12 cellular contexts compared by ENCODE assay signal in the genomic region with DNA sequence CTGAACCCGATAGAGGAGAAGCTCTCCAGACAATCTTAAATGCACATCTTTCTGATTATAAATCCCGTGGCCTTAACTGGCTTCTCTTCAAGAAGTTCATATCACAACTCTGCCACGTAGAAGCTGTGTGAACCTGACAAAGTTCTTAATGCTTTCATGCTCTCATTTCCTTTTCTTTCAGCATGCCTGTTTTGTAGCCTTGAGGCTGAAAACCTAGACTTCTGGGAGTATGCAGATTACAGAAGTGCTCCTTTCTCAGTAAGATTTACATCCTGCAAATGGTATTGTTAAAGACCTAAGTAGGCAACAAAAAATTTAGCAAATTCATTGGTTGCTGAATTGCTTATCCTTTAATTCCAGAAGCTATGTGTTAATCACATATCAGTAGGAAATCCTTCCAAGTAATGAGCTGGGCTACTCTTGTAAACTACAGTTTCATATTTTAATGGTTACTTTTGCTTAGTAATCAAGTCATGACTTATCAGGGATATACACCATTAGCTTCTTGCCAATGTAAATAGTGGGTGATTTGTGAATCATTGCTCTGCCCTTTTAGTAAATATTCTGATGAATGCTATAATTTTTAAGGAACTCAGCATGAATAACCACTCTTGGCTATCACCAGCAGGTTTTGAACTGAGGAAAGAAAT.
DNase-seq lines count a peak whose midpoint lies in the region; ATAC-seq and TF ChIP-seq lines count a peak whose summit lies in the region.
"Had no signal": no experiment of that assay in that cellular context is flagged by ENCODE, and none has a peak within 500 bp of the region (broad histone marks: within the 10 kb centered on the region; RNA-seq: fewer than 3 reads in every experiment).

No MANE protein-coding gene starts in this region.

- H3K4me1 ChIP-seq in breast epithelium (no peaks in the 10 kb centered on the region), stomach (peaks cover 0 to 30% (median 15%) of the 10 kb centered on the region in 4 donors)

- no peaks in the 10 kb centered on the region for H3K27me3 Mint-ChIP-seq in MCF 10A (ENCODE audit: insufficient read depth, unreplicated experiment)
- H3K27me3 Mint-ChIP-seq in activated naive CD8-positive, alpha-beta T cell treated with anti-CD3 and anti-CD28 coated beads, Interleukin-2, amount 50 U/mL, for 24 hours, result no peaks in the 10 kb centered on the region

- peaks cover 13% of the 10 kb centered on the region for H3K4me1 Mint-ChIP-seq in MCF 10A (ENCODE audit: insufficient read depth, unreplicated experiment)
- H3K4me1 Mint-ChIP-seq in activated naive CD8-positive, alpha-beta T cell treated with anti-CD3 and anti-CD28 coated beads, Interleukin-2, amount 50 U/mL, for 24 hours, result no peaks in the 10 kb centered on the region

- no TSS peak for BruUV-seq in MCF 10A (replicated peaks; lab: Mats Ljungman, UMichigan)

- H3K36me3 ChIP-seq in breast epithelium (no peaks in the 10 kb centered on the region), stomach (no peaks in the 10 kb centered on the region)
- H3K36me3 ChIP-seq: heart right ventricle had no signal

- DNase-seq in MCF 10A (ENCODE audit: unreplicated experiment), result peak; percentile 52
- DNase-seq in breast epithelium (ENCODE audit: low spot score in 2 of 2), result no peak
- peak; percentile 56 for DNase-seq in RWPE1 (ENCODE audit: low spot score)
- peak; percentile 88 for DNase-seq in fibroblast of the aortic adventitia (ENCODE audit: low read depth)
- DNase-seq in stomach, result no peak
- no peak for DNase-seq in NOMO-1 treated with DMSO at 0.1 percent for 48 hours (lab: John Stamatoyannopoulos, UW; ENCODE audit: unreplicated experiment)
- DNase-seq in NCI-H128 (lab: John Stamatoyannopoulos, UW; ENCODE audit: unreplicated experiment), result no peak
- DNase-seq in activated naive CD8-positive, alpha-beta T cell treated with anti-CD3 and anti-CD28 coated beads, Interleukin-2, amount 50 U/mL, for 24 hours, result no peak
- DNase-seq: aorta; heart right ventricle; mucosa of descending colon; stimulated activated naive CD4-positive, alpha-beta T cell had no signal

- CTCF ChIA-PET in MCF 10A (lab: Yijun Ruan, JAX), result interaction anchor here (0.8 to 1.1 kb wide), 3 partner anchors 9 to 17 kb away, joined by 3 to 4 read pairs (median 3); no protein-coding TSS in a partner anchor
- CTCF ChIA-PET in RWPE1 (lab: Yijun Ruan, JAX), result no interaction called here

- 13 to 38% (median 22%) methylated on average over 3 of the region's 3 CpGs for WGBS in stomach, 5 donors

- H3K4me3 ChIP-seq in breast epithelium (no peak overlapping the region), fibroblast of the aortic adventitia (ENCODE audit: low read depth, low read length) (no peak overlapping the region), stomach (no peak overlapping the region)
- H3K4me3 ChIP-seq: heart right ventricle, mucosa of descending colon had no signal

- H3K4me3 Mint-ChIP-seq in MCF 10A (ENCODE audit: unreplicated experiment), result no peak overlapping the region
- H3K4me3 Mint-ChIP-seq in activated naive CD8-positive, alpha-beta T cell treated with anti-CD3 and anti-CD28 coated beads, Interleukin-2, amount 50 U/mL, for 24 hours, result no peak overlapping the region

- H3K9me3 ChIP-seq in breast epithelium (no peaks in the 10 kb centered on the region), stomach (no peaks in the 10 kb centered on the region)
- H3K9me3 ChIP-seq: heart right ventricle, mucosa of descending colon had no signal

- POLR2A ChIA-PET in MCF 10A (lab: Yijun Ruan, JAX), result interaction anchor here (0.7 to 0.9 kb wide), 2 partner anchors 10 to 1172 kb away, joined by 3 read pairs; no protein-coding TSS in a partner anchor
- POLR2A ChIA-PET in RWPE1 (lab: Yijun Ruan, JAX; ENCODE audit: low non-redundant PET), result no interaction called here

- intact Hi-C loops in MCF 10A (cut with micrococcal nuclease) (loop anchor here (5.0 kb wide), 1 partner anchor 158 kb away; no protein-coding TSS in a partner anchor), breast epithelium (cut with DNase I; ENCODE audit: low total_unique reads) (no loop called here), stomach (cut with DNase I; ENCODE audit: low total_unique reads) (no loop called here)

- TF ChIP-seq EP300 in stomach (IDR thresholded peaks at IDR 0.05), result no peak

- H3K27me3 ChIP-seq in breast epithelium, result no peaks in the 10 kb centered on the region
- H3K27me3 ChIP-seq in stomach, result no peaks in the 10 kb centered on the region
- H3K27me3 ChIP-seq: heart right ventricle had no signal

- H3K9me3 Mint-ChIP-seq in MCF 10A (ENCODE audit: unreplicated experiment), result no peaks in the 10 kb centered on the region
- H3K9me3 Mint-ChIP-seq in activated naive CD8-positive, alpha-beta T cell treated with anti-CD3 and anti-CD28 coated beads, Interleukin-2, amount 50 U/mL, for 24 hours, result peaks cover 3% of the 10 kb centered on the region

- no peak for TF ChIP-seq CTCF in MCF 10A (IDR thresholded peaks at IDR 0.05; ENCODE audit: unreplicated experiment)
- no peak for TF ChIP-seq CTCF in breast epithelium (IDR thresholded peaks at IDR 0.05)
- TF ChIP-seq CTCF in RWPE1 (conservative IDR thresholded peaks at IDR 0.05; ENCODE audit: low read depth), result no peak
- TF ChIP-seq CTCF in fibroblast of the aortic adventitia (IDR thresholded peaks at IDR 0.05; ENCODE audit: insufficient read depth, low read length), result no peak
- TF ChIP-seq CTCF in stomach (IDR thresholded peaks at IDR 0.05), result no peak

- no peak for ATAC-seq in activated naive CD8-positive, alpha-beta T cell treated with anti-CD3 and anti-CD28 coated beads, Interleukin-2, amount 50 U/mL, for 24 hours
- ATAC-seq: mucosa of descending colon had no signal

- H3K36me3 Mint-ChIP-seq in MCF 10A (ENCODE audit: insufficient read depth, unreplicated experiment), result no peaks in the 10 kb centered on the region
- no peaks in the 10 kb centered on the region for H3K36me3 Mint-ChIP-seq in activated naive CD8-positive, alpha-beta T cell treated with anti-CD3 and anti-CD28 coated beads, Interleukin-2, amount 50 U/mL, for 24 hours (ENCODE audit: low read depth)

- no peak overlapping the region for H3K27ac ChIP-seq in breast epithelium
- no peak overlapping the region for H3K27ac ChIP-seq in RWPE1
- H3K27ac ChIP-seq in stomach, result peak overlapping the region in 3 of 5 donors; percentile 21 to 52 (median 23)

- no peak overlapping the region for H3K27ac Mint-ChIP-seq in MCF 10A (ENCODE audit: low read depth, unreplicated experiment)
- no peak overlapping the region for H3K27ac Mint-ChIP-seq in activated naive CD8-positive, alpha-beta T cell treated with anti-CD3 and anti-CD28 coated beads, Interleukin-2, amount 50 U/mL, for 24 hours

- TF ChIP-seq POLR2A in breast epithelium (IDR thresholded peaks at IDR 0.05), result no peak
- TF ChIP-seq POLR2A in stomach (IDR thresholded peaks at IDR 0.05), result no peak

Comparison
In these comparisons a context has a peak if more than half of its experiments do, and no peak if none do; other contexts are left out.
1. DNase-seq: peak in MCF 10A (single experiment), RWPE1 (single experiment) and fibroblast of the aortic adventitia (single experiment); none in breast epithelium (0 of 2), stomach (single experiment), NOMO-1 treated with DMSO at 0.1 percent for 48 hours (single experiment), NCI-H128 (single experiment) and activated naive CD8-positive, alpha-beta T cell treated with anti-CD3 and anti-CD28 coated beads, Interleukin-2, amount 50 U/mL, for 24 hours (single experiment).
2. H3K27ac ChIP-seq: peak in stomach (3 of 5); none in breast epithelium (0 of 2) and RWPE1 (single experiment).